In the genomic region with DNA sequence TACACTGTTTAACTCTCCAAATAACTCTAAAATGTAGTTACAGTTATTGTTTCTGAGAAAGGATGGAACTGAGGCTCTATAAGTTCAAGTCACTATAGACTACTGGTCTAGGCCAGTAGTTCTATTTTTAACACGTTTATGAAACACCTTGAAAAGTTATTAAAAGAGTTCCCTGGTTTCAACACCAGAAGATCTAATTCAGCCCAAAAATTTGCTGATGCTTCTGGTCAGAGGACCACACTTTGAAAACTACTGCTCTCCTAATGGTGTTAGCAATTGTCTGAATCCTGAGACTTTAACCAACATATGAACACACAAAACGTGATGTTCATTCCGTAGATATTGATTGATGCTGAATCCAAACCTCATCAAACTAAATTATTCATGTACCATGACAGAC, we compare ENCODE assay signal across 7 cellular contexts.
"Had no signal": no experiment of that assay in that cellular context is flagged by ENCODE, and none has a peak within 500 bp of the region (broad histone marks: within the 10 kb centered on the region; RNA-seq: fewer than 3 reads in every experiment).

No MANE protein-coding gene starts in this region.

- DNase-seq: IMR-90, KBM-7, KG1 had no signal

- H3K4me1 Mint-ChIP-seq: IgD-negative memory B cell had no signal

- ATAC-seq: HepG2, K562 had no signal

- H3K27ac ChIP-seq: HL-60 had no signal

- H3K36me3 Mint-ChIP-seq: IgD-negative memory B cell had no signal

- H3K27me3 Mint-ChIP-seq: IgD-negative memory B cell had no signal

- H3K4me3 ChIP-seq: K562 had no signal

- H3K4me3 Mint-ChIP-seq: IgD-negative memory B cell had no signal

- H3K27ac Mint-ChIP-seq: IgD-negative memory B cell had no signal
